Comparison of ENCODE assay signal across 18 cellular contexts in the genomic region with DNA sequence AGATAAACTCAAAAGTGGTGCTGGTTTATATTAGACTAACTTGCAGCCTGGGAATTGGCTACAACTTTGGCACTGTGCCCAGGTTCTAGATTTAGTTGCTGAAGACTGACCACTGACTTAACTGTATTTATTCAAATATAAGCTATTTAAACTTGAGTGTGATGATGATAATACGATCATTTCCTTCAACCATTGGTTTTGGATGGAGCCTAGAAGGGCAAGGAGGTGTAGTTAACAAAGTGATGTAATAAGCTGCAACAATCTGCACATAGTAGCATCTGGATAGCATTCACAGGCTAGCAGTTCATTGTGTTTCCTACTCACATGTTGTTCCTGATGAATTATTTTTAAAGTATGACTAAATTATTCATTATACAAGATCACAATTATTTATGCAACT. TPM values are rescaled to one million over a fixed set of nuclear protein-coding genes. Genes with fewer than 3 reads are reported as not detected.
"Had no signal": no experiment of that assay in that cellular context is flagged by ENCODE, and none has a peak within 500 bp of the region (broad histone marks: within the 10 kb centered on the region; RNA-seq: fewer than 3 reads in every experiment).

No MANE protein-coding gene starts in this region.

- ATAC-seq: gastrocnemius medialis; psoas muscle; right lobe of liver; stimulated activated naive B cell treated with anti-CD40 and anti-IgM and Interleukin-4, amounts not matched to agents 10 μg/mL and 1 μg/mL and 100 μg/mL, for 72 hours had no signal

- DNase-seq: activated B cell treated with CpG ODN at 0.5 μM for 24 hours; activated CD4-positive, alpha-beta T cell treated with anti-CD3 and anti-CD28 coated beads, Interleukin-2, amount 50 U/mL, for 1 hour; activated effector memory CD4-positive, alpha-beta T cell treated with Interleukin-2 at 50 U/mL for 16 hours; activated T-cell treated with anti-CD3 and anti-CD28 coated beads, Interleukin-2, amount 50 U/mL, for 1 hour; amygdala; cerebellar nuclear complex; endodermal cell; gastrocnemius medialis; heart right ventricle; left ventricle myocardium inferior; mesendoderm; psoas muscle; right lobe of liver; spleen; stimulated activated CD4-positive, alpha-beta T cell treated with anti-CD3 and anti-CD28 coated beads, Interleukin-1b, Interleukin-23, amount 100 ng/mL, for 48 hours; stimulated activated naive B cell treated with anti-CD40 and anti-IgM and Interleukin-4, amounts not matched to agents 10 μg/mL and 1 μg/mL and 100 μg/mL, for 72 hours; transverse colon had no signal

- H3K4me1 ChIP-seq: gastrocnemius medialis, heart right ventricle, left ventricle myocardium inferior, psoas muscle, right lobe of liver, spleen, transverse colon had no signal

- H3K36me3 ChIP-seq: gastrocnemius medialis, heart right ventricle, left ventricle myocardium inferior, right lobe of liver, spleen, transverse colon had no signal

- H3K9me3 ChIP-seq: gastrocnemius medialis, left ventricle myocardium inferior, psoas muscle, right lobe of liver, spleen, transverse colon had no signal

- H3K4me3 ChIP-seq: gastrocnemius medialis, heart right ventricle, left ventricle myocardium inferior, psoas muscle, right lobe of liver, spleen, transverse colon had no signal

- H3K27ac ChIP-seq: gastrocnemius medialis, heart right ventricle, left ventricle myocardium inferior, psoas muscle, right lobe of liver, spleen, transverse colon had no signal

- H3K27me3 ChIP-seq: gastrocnemius medialis, heart right ventricle, right lobe of liver, spleen, transverse colon had no signal

RNA-seq across cellular contexts. Expression of gene DACH1, which starts 55.2 kb away (rescaled TPM):
- total RNA-seq: activated B cell treated with CpG ODN at 0.5 μM for 24 hours had no signal
- polyA plus RNA-seq: keratinocyte had no signal
